Comparison of ENCODE assay signal across 26 cellular contexts in the genomic region with DNA sequence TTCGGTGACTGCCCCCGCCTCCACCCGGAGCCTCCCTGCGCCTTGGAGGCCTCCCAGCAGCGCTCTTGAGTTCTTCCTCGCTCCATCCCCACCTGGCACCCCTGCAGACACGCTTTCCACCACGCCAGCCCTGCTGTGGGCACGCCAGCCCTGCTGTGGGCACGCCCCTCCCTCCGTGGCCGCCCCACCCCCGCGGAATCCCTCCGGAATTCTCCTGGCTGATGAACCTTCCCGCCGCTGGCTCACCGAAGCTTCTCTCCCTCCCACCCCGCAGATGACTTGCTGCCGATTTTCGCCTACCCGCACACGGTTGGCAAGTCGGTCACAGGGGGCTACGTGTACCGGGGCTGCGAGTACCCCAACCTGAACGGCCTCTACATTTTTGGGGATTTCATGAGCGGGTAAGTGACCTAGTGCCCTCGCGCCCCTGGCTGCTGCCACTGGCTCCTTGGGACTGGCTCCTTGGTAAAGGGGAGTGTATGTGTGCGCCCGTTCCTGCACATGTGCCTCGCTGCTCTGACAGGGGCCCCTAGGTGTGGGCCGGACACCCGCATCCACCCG. TPM values are rescaled to one million over a fixed set of nuclear protein-coding genes. Genes with fewer than 3 reads are reported as not detected.
DNase-seq lines count a peak whose midpoint lies in the region; ATAC-seq and TF ChIP-seq lines count a peak whose summit lies in the region.
"Had no signal": no experiment of that assay in that cellular context is flagged by ENCODE, and none has a peak within 500 bp of the region (broad histone marks: within the 10 kb centered on the region; RNA-seq: fewer than 3 reads in every experiment).

No MANE protein-coding gene starts in this region.

- H3K9ac ChIP-seq in mammary epithelial cell (ENCODE audit: insufficient read depth, low read length) (no peak overlapping the region), iPS-20b (ENCODE audit: low read depth, low read length) (no peak overlapping the region)
- H3K9ac ChIP-seq: SK-N-SH had no signal

- in situ Hi-C loops in mammary epithelial cell (cut with MboI; ENCODE audit: low sequenced_read_pairs in 2 of 2): no loop called here

- peaks cover 80% of the 10 kb centered on the region for H3K27me3 Mint-ChIP-seq in Calu3 (ENCODE audit: unreplicated experiment)

- BruUV-seq in mammary epithelial cell (replicated peaks; lab: Mats Ljungman, UMichigan) (no TSS peak), Calu3 (replicated peaks; lab: Mats Ljungman, UMichigan) (no TSS peak)

- no peaks in the 10 kb centered on the region for H3K9me3 Mint-ChIP-seq in Calu3 (ENCODE audit: low read depth, unreplicated experiment)
- H3K9me3 Mint-ChIP-seq: activated T-cell treated with anti-CD3 and anti-CD28 coated beads, Interleukin-2, amount 50 U/mL, for 4 hours had no signal

- H3K4me1 ChIP-seq in breast epithelium (no peaks in the 10 kb centered on the region), mammary epithelial cell (ENCODE audit: insufficient read depth, low read length) (no peaks in the 10 kb centered on the region), iPS-20b (ENCODE audit: insufficient read depth, low read length) (peaks cover 22% of the 10 kb centered on the region)
- H3K4me1 ChIP-seq: gastrocnemius medialis had no signal

- peaks cover 9% of the 10 kb centered on the region for H3K4me1 Mint-ChIP-seq in Calu3 (ENCODE audit: low read depth, unreplicated experiment)
- H3K4me1 Mint-ChIP-seq: stimulated activated memory B cell treated with anti-CD40 and anti-IgM and Interleukin-4, amounts not matched to agents 10 μg/mL and 1 μg/mL and 100 μg/mL, for 72 hours had no signal

- peaks cover 0 to 7% of the 10 kb centered on the region in 2 donors for H3K27me3 ChIP-seq in breast epithelium
- H3K27me3 ChIP-seq in mammary epithelial cell (ENCODE audit: insufficient read depth, low read length): peaks cover 7% of the 10 kb centered on the region
- H3K27me3 ChIP-seq in iPS-20b (ENCODE audit: insufficient read depth, low read length): peaks cover 28% of the 10 kb centered on the region; the same call in 1 of the 2 replicates
- H3K27me3 ChIP-seq: testis had no signal

- H3K9me3 ChIP-seq in breast epithelium: no peaks in the 10 kb centered on the region
- H3K9me3 ChIP-seq in mammary epithelial cell (replicated peaks; ENCODE audit: insufficient read depth, low read length): no peaks in the 10 kb centered on the region
- no peaks in the 10 kb centered on the region for H3K9me3 ChIP-seq in iPS-20b (ENCODE audit: insufficient read depth, low read depth, low read length)
- H3K9me3 ChIP-seq: gastrocnemius medialis, SK-N-SH, testis had no signal

- no peaks in the 10 kb centered on the region for H3K36me3 ChIP-seq in breast epithelium
- H3K36me3 ChIP-seq in mammary epithelial cell (ENCODE audit: insufficient read depth, low read length): no peaks in the 10 kb centered on the region
- H3K36me3 ChIP-seq in iPS-20b (ENCODE audit: insufficient read depth, low read depth, low read length): no peaks in the 10 kb centered on the region
- H3K36me3 ChIP-seq: gastrocnemius medialis had no signal

- ATAC-seq in GM19351 (IDR thresholded peaks at IDR 0.05; ENCODE audit: unreplicated experiment): no peak
- ATAC-seq: gastrocnemius medialis had no signal

- H3K4me2 ChIP-seq in mammary epithelial cell (ENCODE audit: insufficient read depth, low read depth, low read length): no peak overlapping the region
- H3K4me2 ChIP-seq: SK-N-SH had no signal

- CTCF ChIA-PET in mammary epithelial cell (lab: Charles Lee; ENCODE audit: low non-redundant PET) (no interaction called here), Calu3 (lab: Charles Lee) (no interaction called here)

- WGBS in mammary epithelial cell (ENCODE audit: low coverage, missing lambda C conversion rate): 32% methylated on average over 21 of the region's 37 CpGs

- H3K36me3 Mint-ChIP-seq in Calu3 (ENCODE audit: insufficient read depth, unreplicated experiment): no peaks in the 10 kb centered on the region
- H3K36me3 Mint-ChIP-seq: stimulated activated memory B cell treated with anti-CD40 and anti-IgM and Interleukin-4, amounts not matched to agents 10 μg/mL and 1 μg/mL and 100 μg/mL, for 72 hours had no signal

- no peaks in the 10 kb centered on the region for H3K79me2 ChIP-seq in mammary epithelial cell (ENCODE audit: insufficient read depth, low read length)

- H3K4me3 Mint-ChIP-seq in Calu3 (ENCODE audit: low read depth, unreplicated experiment): no peak overlapping the region
- H3K4me3 Mint-ChIP-seq: activated T-cell treated with anti-CD3 and anti-CD28 coated beads, Interleukin-2, amount 50 U/mL, for 4 hours; stimulated activated memory B cell treated with anti-CD40 and anti-IgM and Interleukin-4, amounts not matched to agents 10 μg/mL and 1 μg/mL and 100 μg/mL, for 72 hours had no signal

- DNase-seq in breast epithelium (ENCODE audit: low spot score in 2 of 2): no peak
- DNase-seq in mammary epithelial cell: no peak
- DNase-seq in NCI-H2171 treated with DMSO at 0.1 percent for 48 hours (lab: John Stamatoyannopoulos, UW): peak; percentile 53
- DNase-seq in retinal pigment epithelial cell (ENCODE audit: low read depth): no peak
- no peak for DNase-seq in Calu3
- no peak for DNase-seq in UCSD-AML1 (lab: John Stamatoyannopoulos, UW; ENCODE audit: unreplicated experiment)
- DNase-seq: activated CD4-positive, CD25-positive, alpha-beta regulatory T cell treated with anti-CD3 and anti-CD28 coated beads, Interleukin-2, amount 50 U/mL, for 72 hours; activated naive CD4-positive, alpha-beta T cell treated with Interleukin-2 at 50 U/mL for 16 hours; activated T-cell treated with anti-CD3 and anti-CD28 coated beads, Interleukin-2, amount 50 U/mL, for 4 hours; anterior cingulate cortex; gastrocnemius medialis; GDM1; KG1; NCI-H1694 treated with DMSO at 0.1 percent for 48 hours; NCI-H446; SK-N-SH; stimulated activated CD4-positive, alpha-beta T cell treated with anti-CD3 and anti-CD28 coated beads, Interleukin-1b, Interleukin-23, amount 100 ng/mL, for 48 hours; T-helper 9 cell; testis had no signal

- H2AFZ ChIP-seq in mammary epithelial cell (ENCODE audit: low read depth, low read length): no peak overlapping the region

- H3K4me3 ChIP-seq in breast epithelium (peak overlapping the region in 2 of 3 donors; percentile 22 to 51), mammary epithelial cell (replicated peaks in 1 of 3; ENCODE audit: insufficient read depth in 1 of 3, low read depth in 2 of 3, low read length in 3 of 3) (no peak overlapping the region), iPS-20b (ENCODE audit: low read length) (peak overlapping the region; percentile 30; the same call in 1 of the 2 replicates), retinal pigment epithelial cell (ENCODE audit: low read length) (peak overlapping the region; percentile 2)
- H3K4me3 ChIP-seq: gastrocnemius medialis, lung had no signal

- intact Hi-C loops in breast epithelium (cut with DNase I; ENCODE audit: low total_unique reads): no loop called here
- intact Hi-C loops in mammary epithelial cell (cut with micrococcal nuclease): no loop called here
- intact Hi-C loops in Calu3 (cut with micrococcal nuclease; ENCODE audit: unreplicated experiment): no loop called here

- TF ChIP-seq POLR2A in breast epithelium (IDR thresholded peaks at IDR 0.05): no peak

- dilution Hi-C loops in mammary epithelial cell (cut with HindIII; ENCODE audit: low sequenced_read_pairs): loop anchor here (5.0 kb wide), 1 partner anchor 68 kb away; no protein-coding TSS in a partner anchor

- H4K20me1 ChIP-seq in mammary epithelial cell (ENCODE audit: insufficient read depth, low read length): no peaks in the 10 kb centered on the region

- no peak overlapping the region for H3K27ac Mint-ChIP-seq in Calu3 (ENCODE audit: unreplicated experiment)
- H3K27ac Mint-ChIP-seq: stimulated activated memory B cell treated with anti-CD40 and anti-IgM and Interleukin-4, amounts not matched to agents 10 μg/mL and 1 μg/mL and 100 μg/mL, for 72 hours had no signal

- H3K27ac ChIP-seq in breast epithelium (no peak overlapping the region), mammary epithelial cell (ENCODE audit: insufficient read depth, low read depth, low read length) (no peak overlapping the region), iPS-20b (ENCODE audit: low read length) (no peak overlapping the region)
- H3K27ac ChIP-seq: gastrocnemius medialis, testis had no signal

- TF ChIP-seq CTCF in breast epithelium (IDR thresholded peaks at IDR 0.05) (no peak), mammary epithelial cell (conservative IDR thresholded peaks at IDR 0.05 in 1 of 2, IDR thresholded peaks at IDR 0.05 in 1 of 2; ENCODE audit: extremely low read depth in 1 of 2, insufficient read depth in 1 of 2, low read depth in 1 of 2, low read length in 2 of 2) (no peak), retinal pigment epithelial cell (conservative IDR thresholded peaks at IDR 0.05; ENCODE audit: low read depth, low read length) (no peak), Calu3 (IDR thresholded peaks at IDR 0.05; ENCODE audit: unreplicated experiment) (no peak)

RNA-seq across cellular contexts. Expression of gene HHIPL1, which starts 15.2 kb away (rescaled TPM):
- total RNA-seq in breast epithelium: 1 to 10 TPM; 1.3 to 4.6 (median 2.3) TPM
- under 1 TPM; 0.38 to 0.83 TPM for total RNA-seq in mammary epithelial cell
- polyA plus RNA-seq in mammary epithelial cell: 0.06 TPM
- polyA minus RNA-seq in mammary epithelial cell: not detected
- total RNA-seq in Calu3 (2022): 0.22 TPM in 1 of 2 replicates, not detected in the other
- total RNA-seq: activated T-cell treated with anti-CD3 and anti-CD28 coated beads, Interleukin-2, amount 50 U/mL, for 4 hours had no signal

RNA-seq across cellular contexts. Expression of gene CYP46A1, which starts 24.0 kb away (rescaled TPM):
- 1 to 10 TPM; 1.6 to 5.2 (median 2.6) TPM for total RNA-seq in breast epithelium
- not detected for total RNA-seq in mammary epithelial cell
- polyA plus RNA-seq in mammary epithelial cell: not detected
- polyA minus RNA-seq in mammary epithelial cell: not detected
- total RNA-seq in Calu3 (2022): not detected in 2 replicates
- total RNA-seq: A673, esophagus mucosa, RPMI7951 had no signal

RNA-seq across cellular contexts. Expression of gene CCDC85C, which starts 56.1 kb away (rescaled TPM):
- total RNA-seq in breast epithelium: 1 to 10 TPM; 1.3 to 8.3 (median 4.3) TPM
- 10 to 100 TPM in 1 of 2 donors, 1 to 10 TPM in 1; 8.3 to 32.6 TPM for total RNA-seq in mammary epithelial cell
- polyA plus RNA-seq in mammary epithelial cell: 15.1 TPM
- polyA minus RNA-seq in mammary epithelial cell: 13.6 TPM
- 44.6 and 45.1 TPM in 2 replicates for total RNA-seq in Calu3 (2022)

Comparison
In these comparisons a context has a peak if more than half of its experiments do, and no peak if none do; other contexts are left out.
1. H3K4me3 ChIP-seq: peak in breast epithelium (2 of 3), iPS-20b (single experiment) and retinal pigment epithelial cell (single experiment); none in mammary epithelial cell (0 of 3).